Comparison of ENCODE assay signal across 9 cellular contexts in genomic region chr17:73292031-73292531, GRCh38. TPM values are rescaled to one million over a fixed set of nuclear protein-coding genes. Genes with fewer than 3 reads are reported as not detected.
DNase-seq lines count a peak whose midpoint lies in the region; TF ChIP-seq lines count a peak whose summit lies in the region.
"Had no signal": no experiment of that assay in that cellular context is flagged by ENCODE, and none has a peak within 500 bp of the region (broad histone marks: within the 10 kb centered on the region; RNA-seq: fewer than 3 reads in every experiment).

No MANE protein-coding gene starts in this region.

- peaks cover 86% of the 10 kb centered on the region for H3K4me1 ChIP-seq in PC-9 (replicated peaks; ENCODE audit: insufficient read depth)
- peaks cover 46 to 57% of the 10 kb centered on the region in 2 donors for H3K4me1 ChIP-seq in mucosa of rectum (ENCODE audit: control insufficient read depth in 2 of 2, insufficient read depth in 2 of 2, low read length in 2 of 2)

- H3K36me3 ChIP-seq in PC-9 (ENCODE audit: low read depth): no peaks in the 10 kb centered on the region
- H3K36me3 ChIP-seq in mucosa of rectum (ENCODE audit: control insufficient read depth in 2 of 2, insufficient read depth in 2 of 2, low read length in 2 of 2): peaks cover 0 to 2% of the 10 kb centered on the region in 2 donors

- peak overlapping the region; percentile 24 to 41 for H3K9ac ChIP-seq in mucosa of rectum (ENCODE audit: low read depth in 1 of 2, low read length in 2 of 2)

- CTCF ChIA-PET in AG04450 (lab: Charles Lee): interaction anchor here (0.7 to 1.4 kb wide), 3 partner anchors 26 to 78 kb away, joined by 3 to 9 read pairs (median 4); no protein-coding TSS in a partner anchor
- CTCF ChIA-PET in PC-9 (lab: Charles Lee): interaction anchor here (0.6 to 1.2 kb wide), 3 partner anchors 13 to 611 kb away, joined by 3 to 4 read pairs (median 4); no protein-coding TSS in a partner anchor
- CTCF ChIA-PET in activated CD4-positive, alpha-beta memory T cell treated with anti-CD3 and anti-CD28 coated beads, Interleukin-2, amount 10 ng/mL, durations not matched to agents 7 days and 5 days (lab: Charles Lee): interaction anchor here (1.3 kb wide), 1 partner anchor 567 kb away, joined by 3 read pairs; no protein-coding TSS in a partner anchor

- no peaks in the 10 kb centered on the region for H3K9me3 Mint-ChIP-seq in activated CD4-positive, alpha-beta memory T cell treated with anti-CD3 and anti-CD28 coated beads, Interleukin-2, amount 10 ng/mL, durations not matched to agents 7 days and 5 days

- H2AFZ ChIP-seq in PC-9: no peak overlapping the region

- intact Hi-C loops in PC-9 (cut with micrococcal nuclease; ENCODE audit: unreplicated experiment): loop anchor here (5.0 kb wide), 1 partner anchor 35 kb away; no protein-coding TSS in a partner anchor

- H3K4me2 ChIP-seq in PC-9: peak overlapping the region; percentile 89

- peaks cover 2% of the 10 kb centered on the region for H3K27me3 Mint-ChIP-seq in activated CD4-positive, alpha-beta memory T cell treated with anti-CD3 and anti-CD28 coated beads, Interleukin-2, amount 10 ng/mL, durations not matched to agents 7 days and 5 days

- H3K27ac Mint-ChIP-seq in activated CD4-positive, alpha-beta memory T cell treated with anti-CD3 and anti-CD28 coated beads, Interleukin-2, amount 10 ng/mL, durations not matched to agents 7 days and 5 days: no peak overlapping the region

- no peak overlapping the region for H3K4me3 Mint-ChIP-seq in activated CD4-positive, alpha-beta memory T cell treated with anti-CD3 and anti-CD28 coated beads, Interleukin-2, amount 10 ng/mL, durations not matched to agents 7 days and 5 days

- H3K9me3 ChIP-seq in AG04450 (ENCODE audit: control insufficient read depth, insufficient read depth, low read length) (no peaks in the 10 kb centered on the region), PC-9 (ENCODE audit: insufficient read depth, low read depth) (no peaks in the 10 kb centered on the region), mucosa of rectum (ENCODE audit: control insufficient read depth in 2 of 2, low read length in 2 of 2) (no peaks in the 10 kb centered on the region)

- no peaks in the 10 kb centered on the region for H3K27me3 ChIP-seq in AG04450 (ENCODE audit: control insufficient read depth, insufficient read depth, low read length)
- no peaks in the 10 kb centered on the region for H3K27me3 ChIP-seq in PC-9 (ENCODE audit: insufficient read depth, low read depth)
- no peaks in the 10 kb centered on the region for H3K27me3 ChIP-seq in mucosa of rectum (ENCODE audit: control insufficient read depth in 2 of 2, insufficient read depth in 2 of 2, low read length in 2 of 2)

- H3K4me3 ChIP-seq in AG04450 (ENCODE audit: low read depth, low read length) (no peak overlapping the region; the same call in 1 of the 2 replicates), PC-9 (peak overlapping the region; percentile 46; the same call in 1 of the 2 replicates), epithelial cell of esophagus (ENCODE audit: low read length) (no peak overlapping the region), mucosa of rectum (ENCODE audit: low read length in 2 of 2) (peak overlapping the region in 1 of 2 donors; percentile 19)

- H3K9me2 ChIP-seq in PC-9 (ENCODE audit: insufficient read depth): no peaks in the 10 kb centered on the region

- POLR2A ChIA-PET in AG04450 (lab: Yijun Ruan, JAX) (interaction anchor here (1.3 to 1.6 kb wide), 2 partner anchors 16 to 18 kb away, joined by 3 to 9 read pairs; no protein-coding TSS in a partner anchor), PC-9 (lab: Charles Lee; ENCODE audit: unreplicated experiment) (interaction anchor here (0.6 to 1.3 kb wide), 7 partner anchors 15 to 917 kb away, joined by 3 to 7 read pairs (median 4); no protein-coding TSS in a partner anchor)
- POLR2A ChIA-PET in activated CD4-positive, alpha-beta memory T cell treated with anti-CD3 and anti-CD28 coated beads, Interleukin-2, amount 10 ng/mL, durations not matched to agents 7 days and 5 days (lab: Charles Lee): interaction anchor here (1.1 to 1.6 kb wide), 2 partner anchors 19 to 20 kb away, joined by 3 to 5 read pairs; no protein-coding TSS in a partner anchor

- H3K4me1 Mint-ChIP-seq in activated CD4-positive, alpha-beta memory T cell treated with anti-CD3 and anti-CD28 coated beads, Interleukin-2, amount 10 ng/mL, durations not matched to agents 7 days and 5 days: peaks cover 31% of the 10 kb centered on the region

- no peaks in the 10 kb centered on the region for H3K36me3 Mint-ChIP-seq in activated CD4-positive, alpha-beta memory T cell treated with anti-CD3 and anti-CD28 coated beads, Interleukin-2, amount 10 ng/mL, durations not matched to agents 7 days and 5 days (ENCODE audit: low read depth)

- peaks cover 88% of the 10 kb centered on the region for H3K79me2 ChIP-seq in PC-9 (ENCODE audit: low read depth)

- peaks cover 17% of the 10 kb centered on the region for H4K20me1 ChIP-seq in PC-9 (ENCODE audit: insufficient read depth)

- BruUV-seq in PC-9 (replicated peaks; lab: Mats Ljungman, UMichigan): TSS peak; percentile 94

- DNase-seq in AG04450 (ENCODE audit: low read depth, low spot score): no peak
- peak; percentile 55 to 82 for DNase-seq in PC-9
- peak; percentile 57 for DNase-seq in epithelial cell of esophagus (ENCODE audit: low read depth)
- no peak for DNase-seq in DMS 273 (lab: John Stamatoyannopoulos, UW; ENCODE audit: unreplicated experiment)
- no peak for DNase-seq in stimulated activated CD4-positive, alpha-beta T cell treated with anti-CD3 and anti-CD28 coated beads, Interleukin-2, amount 100 ng/mL, for 24 hours
- no peak for DNase-seq in COLO668 (lab: John Stamatoyannopoulos, UW; ENCODE audit: unreplicated experiment)
- DNase-seq in activated CD4-positive, alpha-beta memory T cell treated with anti-CD3 and anti-CD28 coated beads, Interleukin-2, amount 10 ng/mL, durations not matched to agents 7 days and 5 days: no peak

- peaks cover 76% of the 10 kb centered on the region for H3F3A ChIP-seq in PC-9 (ENCODE audit: insufficient read depth, low read depth)

- TF ChIP-seq CTCF in AG04450 (IDR thresholded peaks at IDR 0.05; ENCODE audit: low read depth, low read length) (no peak), PC-9 (conservative IDR thresholded peaks at IDR 0.05) (no peak), epithelial cell of esophagus (IDR thresholded peaks at IDR 0.05; ENCODE audit: insufficient read depth, low read depth, low read length, missing control alignments) (no peak)

- peak overlapping the region; percentile 84 for H3K27ac ChIP-seq in AG04450 (ENCODE audit: low read depth, low read length)
- peak overlapping the region; percentile 99 for H3K27ac ChIP-seq in PC-9
- H3K27ac ChIP-seq in mucosa of rectum (ENCODE audit: low read depth in 2 of 2, low read length in 2 of 2): peak overlapping the region; percentile 67 to 80
- H3K27ac ChIP-seq: VCaP had no signal

RNA-seq across cellular contexts. Expression of gene CDC42EP4, which starts 19.7 kb away (rescaled TPM):
- 21.9 and 23.1 TPM in 2 replicates for polyA plus RNA-seq in AG04450 (2011; rRNA removed)
- polyA minus RNA-seq in AG04450 (2011; rRNA and poly(A)+ RNA removed): 28.2 and 36.2 TPM in 2 replicates
- 48.4 and 52.0 TPM in 2 replicates for total RNA-seq in PC-9 (2021)
- 1 to 10 TPM; 3.6 to 3.8 TPM for total RNA-seq in activated CD4-positive, alpha-beta memory T cell treated with anti-CD3 and anti-CD28 coated beads, Interleukin-2, amount 10 ng/mL, durations not matched to agents 7 days and 5 days

RNA-seq across cellular contexts. Expression of gene CPSF4L, which starts 30.4 kb away (rescaled TPM):
- polyA plus RNA-seq in AG04450 (2011; rRNA removed): not detected in 2 replicates
- polyA minus RNA-seq in AG04450 (2011; rRNA and poly(A)+ RNA removed): not detected in 2 replicates
- total RNA-seq in PC-9 (2021): 0.52 TPM in 1 of 2 replicates, not detected in the other
- total RNA-seq in activated CD4-positive, alpha-beta memory T cell treated with anti-CD3 and anti-CD28 coated beads, Interleukin-2, amount 10 ng/mL, durations not matched to agents 7 days and 5 days: not detected

Comparison
In these comparisons a context has a peak if more than half of its experiments do, and no peak if none do; other contexts are left out.
1. DNase-seq: peak in PC-9 (2 of 2) and epithelial cell of esophagus (single experiment); none in AG04450 (single experiment), DMS 273 (single experiment), stimulated activated CD4-positive, alpha-beta T cell treated with anti-CD3 and anti-CD28 coated beads, Interleukin-2, amount 100 ng/mL, for 24 hours (0 of 2), COLO668 (single experiment) and activated CD4-positive, alpha-beta memory T cell treated with anti-CD3 and anti-CD28 coated beads, Interleukin-2, amount 10 ng/mL, durations not matched to agents 7 days and 5 days (single experiment).
2. RNA of gene CDC42EP4, which starts 19.7 kb away (total RNA-seq): 48.4 to 52.0 TPM in PC-9; 3.6 to 3.8 TPM in activated CD4-positive, alpha-beta memory T cell treated with anti-CD3 and anti-CD28 coated beads, Interleukin-2, amount 10 ng/mL, durations not matched to agents 7 days and 5 days; every median in the first group is over 10 times any median in the second.
3. Peak in every context shown above with its lines, with median percentiles within 50 percentile points of each other: H3K27ac ChIP-seq.